In genomic region chr2:100381240-100381639, GRCh38 we compare ENCODE assay signal across 8 cellular contexts. TPM values are rescaled to one million over a fixed set of nuclear protein-coding genes. Genes with fewer than 3 reads are reported as not detected.
A peak's percentile ranks its signal among the peaks of the same experiment; 100 is the strongest.
DNase-seq lines count a peak whose midpoint lies in the region; ATAC-seq and TF ChIP-seq lines count a peak whose summit lies in the region.

No MANE protein-coding gene starts in this region.

- H3K4me1 Mint-ChIP-seq in mesothelial cell of epicardium: no peaks in the 10 kb centered on the region

- H3K36me3 Mint-ChIP-seq in mesothelial cell of epicardium: no peaks in the 10 kb centered on the region

- peak; percentile 64 for ATAC-seq in HG03354 (IDR thresholded peaks at IDR 0.05; ENCODE audit: poor library complexity, severe bottlenecking, unreplicated experiment)

- peaks cover 4% of the 10 kb centered on the region for H3K27me3 Mint-ChIP-seq in mesothelial cell of epicardium (ENCODE audit: low read depth)

- no peak overlapping the region for H3K27ac Mint-ChIP-seq in mesothelial cell of epicardium

- peak; percentile 95 for TF ChIP-seq CTCF in mesothelial cell of epicardium (IDR thresholded peaks at IDR 0.05; ENCODE audit: unreplicated experiment)

- H3K9me3 Mint-ChIP-seq in mesothelial cell of epicardium: no peaks in the 10 kb centered on the region

- H3K4me3 Mint-ChIP-seq in mesothelial cell of epicardium: no peak overlapping the region

- DNase-seq in NCI-H510A treated with DMSO at 0.1 percent for 48 hours (lab: John Stamatoyannopoulos, UW): peak; percentile 64
- DNase-seq in NCI-H510A (lab: John Stamatoyannopoulos, UW): no peak
- peak; percentile 74 for DNase-seq in NCI-H748 (lab: John Stamatoyannopoulos, UW; ENCODE audit: unreplicated experiment)
- DNase-seq in activated CD4-positive, alpha-beta T cell treated with anti-CD3 and anti-CD28 coated beads, Interleukin-2, amount 50 U/mL, for 4 hours: peak; percentile 61 to 66
- peak; percentile 49 for DNase-seq in effector CD4-positive, alpha-beta T cell
- DNase-seq in mesothelial cell of epicardium (ENCODE audit: low spot score in 2 of 2, unreplicated experiment in 2 of 2): peak; percentile 71 to 92
- DNase-seq in stimulated activated CD8-positive, alpha-beta memory T cell treated with anti-CD3 and anti-CD28 coated beads, Interleukin-2, amount 100 ng/mL, for 48 hours (ENCODE audit: low read depth in 2 of 2): peak; percentile 60 to 69

RNA-seq across cellular contexts. Expression of gene CHST10, which starts 36.2 kb away (rescaled TPM):
- total RNA-seq in mesothelial cell of epicardium: 25.1 to 27.8 TPM (median 25.8 TPM) in 3 replicates

RNA-seq across cellular contexts. Expression of gene LONRF2, which starts 58.9 kb away (rescaled TPM):
- total RNA-seq in mesothelial cell of epicardium: 13.4 to 14.6 TPM (median 13.7 TPM) in 3 replicates
